ENCODE assay signal across 2 cellular contexts in genomic region chr3:49121244-49121671, GRCh38.
TF ChIP-seq lines count a peak whose summit lies in the region.

No MANE protein-coding gene starts in this region.

TF ChIP-seq in SK-N-SH, 30 proteins besides CTCF, POLR2A, EP300 and RAD21 (continued from another document):
- TF ChIP-seq USF2 (IDR thresholded peaks at IDR 0.05; ENCODE audit: borderline replicate concordance, low read depth, low read length) (no peak), ZBTB33 (IDR thresholded peaks at IDR 0.05; ENCODE audit: borderline replicate concordance, low read depth) (no peak)
TF ChIP-seq in SK-N-SH: peak in this region for 0.

TF ChIP-seq in SK-N-SH treated with all-trans-retinoic acid at 6 μM for 48 hours, 23 proteins besides CTCF, POLR2A, EP300 and RAD21 (continued from another document):
- TF ChIP-seq PATZ1 (CRISPR knock-in tag; IDR thresholded peaks at IDR 0.05; ENCODE audit: borderline replicate concordance) (no peak), POU6F1 (CRISPR knock-in tag; IDR thresholded peaks at IDR 0.05; ENCODE audit: borderline replicate concordance, low read depth) (no peak), ZNF8 (CRISPR knock-in tag; IDR thresholded peaks at IDR 0.05) (no peak), ARNTL (CRISPR knock-in tag; IDR thresholded peaks at IDR 0.05; ENCODE audit: borderline replicate concordance, low read depth) (no peak), TSHZ2 (CRISPR knock-in tag; IDR thresholded peaks at IDR 0.05) (no peak), TCF4 (CRISPR knock-in tag; IDR thresholded peaks at IDR 0.05; ENCODE audit: borderline replicate concordance) (no peak), OSR1 (CRISPR knock-in tag; IDR thresholded peaks at IDR 0.05) (no peak), RARB (CRISPR knock-in tag; IDR thresholded peaks at IDR 0.05) (no peak), ZFP30 (CRISPR knock-in tag; IDR thresholded peaks at IDR 0.05) (no peak), ZNF70 (CRISPR knock-in tag; IDR thresholded peaks at IDR 0.05) (no peak), SNAI2 (CRISPR knock-in tag; IDR thresholded peaks at IDR 0.05) (no peak), PPARA (CRISPR knock-in tag; IDR thresholded peaks at IDR 0.05; ENCODE audit: borderline replicate concordance) (no peak), BACH2 (CRISPR knock-in tag; IDR thresholded peaks at IDR 0.05; ENCODE audit: borderline replicate concordance) (no peak), ZC3H10 (CRISPR knock-in tag; IDR thresholded peaks at IDR 0.05) (no peak), CSRNP3 (CRISPR knock-in tag; IDR thresholded peaks at IDR 0.05) (no peak)
